ENCODE assay signal across 21 cellular contexts in genomic region chr1:112460672-112461071, GRCh38. TPM values are rescaled to one million over a fixed set of nuclear protein-coding genes. Genes with fewer than 3 reads are reported as not detected.
DNase-seq lines count a peak whose midpoint lies in the region; ATAC-seq and TF ChIP-seq lines count a peak whose summit lies in the region.
"Had no signal": no experiment of that assay in that cellular context is flagged by ENCODE, and none has a peak within 500 bp of the region (broad histone marks: within the 10 kb centered on the region; RNA-seq: fewer than 3 reads in every experiment).

No MANE protein-coding gene starts in this region.

- H3K9me3 ChIP-seq in MM.1S (replicated peaks; ENCODE audit: insufficient read depth, low read length) (no peaks in the 10 kb centered on the region), smooth muscle cell (replicated peaks; ENCODE audit: low read depth) (no peaks in the 10 kb centered on the region)
- H3K9me3 ChIP-seq: ovary, sigmoid colon, SJSA1, tibial artery had no signal

- H3K79me2 ChIP-seq in MM.1S (ENCODE audit: low read length) = no peaks in the 10 kb centered on the region
- no peaks in the 10 kb centered on the region for H3K79me2 ChIP-seq in smooth muscle cell (ENCODE audit: low read depth)

- no peak overlapping the region for H3K4me3 ChIP-seq in MM.1S (ENCODE audit: low read length)
- H3K4me3 ChIP-seq in smooth muscle cell = no peak overlapping the region
- H3K4me3 ChIP-seq: K562, ovary, sigmoid colon, SJSA1, tibial artery had no signal

- no peak for TF ChIP-seq CTCF in MM.1S (IDR thresholded peaks at IDR 0.05; ENCODE audit: low read length)
- no peak for TF ChIP-seq CTCF in VCaP (conservative IDR thresholded peaks at IDR 0.05)
- no peak for TF ChIP-seq CTCF in foreskin keratinocyte (conservative IDR thresholded peaks at IDR 0.05)
- no peak for TF ChIP-seq CTCF in smooth muscle cell (IDR thresholded peaks at IDR 0.05; ENCODE audit: borderline replicate concordance, insufficient read depth, poor library complexity, severe bottlenecking)

- H3K9ac ChIP-seq in MM.1S (ENCODE audit: low read length) (no peak overlapping the region), smooth muscle cell (ENCODE audit: low read depth) (no peak overlapping the region)

- no peaks in the 10 kb centered on the region for H3K9me2 ChIP-seq in MM.1S (replicated peaks; ENCODE audit: insufficient read depth, low read length)

- H3K27ac ChIP-seq in MM.1S (ENCODE audit: low read length) (no peak overlapping the region), VCaP (peak overlapping the region; percentile 99), foreskin keratinocyte (peak overlapping the region; percentile 74), smooth muscle cell (ENCODE audit: low read depth) (peak overlapping the region; percentile 53)
- H3K27ac ChIP-seq: ovary, SJSA1 had no signal

- H3K4me2 ChIP-seq in MM.1S (ENCODE audit: low read depth, low read length) (peak overlapping the region; percentile 45; the same call in 1 of the 2 replicates), smooth muscle cell (no peak overlapping the region)

- H3F3A ChIP-seq in MM.1S (ENCODE audit: insufficient read depth, low read length) (peaks cover 7% of the 10 kb centered on the region; the same call in 1 of the 2 replicates), smooth muscle cell (ENCODE audit: low read depth) (peaks cover 23% of the 10 kb centered on the region)

- ATAC-seq in foreskin keratinocyte = no peak
- no peak for ATAC-seq in HG02642 (IDR thresholded peaks at IDR 0.05; ENCODE audit: poor library complexity, unreplicated experiment)
- ATAC-seq in HG03139 (IDR thresholded peaks at IDR 0.05; ENCODE audit: unreplicated experiment) = no peak
- ATAC-seq: activated CD8-positive, alpha-beta T cell treated with anti-CD3 and anti-CD28 coated beads for 36 hours; activated T-cell treated with anti-CD3 and anti-CD28 coated beads, Interleukin-2, amount 50 U/mL, for 4 hours; Panc1; stimulated activated naive B cell treated with anti-CD40 and anti-IgM and Interleukin-4, amounts not matched to agents 10 μg/mL and 1 μg/mL and 100 μg/mL, for 72 hours had no signal

- H3K27me3 ChIP-seq in MM.1S (replicated peaks; ENCODE audit: insufficient read depth, low read length) (no peaks in the 10 kb centered on the region), foreskin keratinocyte (no peaks in the 10 kb centered on the region), smooth muscle cell (ENCODE audit: low read depth) (no peaks in the 10 kb centered on the region)
- H3K27me3 ChIP-seq: ovary, sigmoid colon, SJSA1, tibial artery had no signal

- no peak overlapping the region for H2AFZ ChIP-seq in MM.1S (ENCODE audit: low read length)
- no peak overlapping the region for H2AFZ ChIP-seq in smooth muscle cell (ENCODE audit: low read depth)

- H3K36me3 ChIP-seq in MM.1S (replicated peaks; ENCODE audit: insufficient read depth, low read length) = no peaks in the 10 kb centered on the region
- H3K36me3 ChIP-seq in smooth muscle cell (ENCODE audit: low read depth) = peaks cover 16% of the 10 kb centered on the region
- H3K36me3 ChIP-seq: ovary had no signal

- WGBS in smooth muscle cell (ENCODE audit: low lambda C conversion rate) = 58% methylated on average over 2 of the region's 2 CpGs

- H4K20me1 ChIP-seq in MM.1S (ENCODE audit: insufficient read depth, low read length) (no peaks in the 10 kb centered on the region), smooth muscle cell (ENCODE audit: low read depth) (peaks cover 9% of the 10 kb centered on the region)

- 0 out of 2 replicates have a peak, but pooled peaks cover 12% of the 10 kb centered on the region for H3K4me1 ChIP-seq in MM.1S (ENCODE audit: low read length)
- H3K4me1 ChIP-seq in foreskin keratinocyte = peaks cover 29% of the 10 kb centered on the region
- H3K4me1 ChIP-seq in smooth muscle cell (ENCODE audit: low read depth) = peaks cover 6% of the 10 kb centered on the region

- intact Hi-C loops in posterior cingulate gyrus (cut with DNase I) = no loop called here

- DNase-seq in MM.1S (no peak), foreskin keratinocyte (no peak), smooth muscle cell (lab: John Stamatoyannopoulos, UW; ENCODE audit: unreplicated experiment) (no peak), posterior cingulate gyrus (no peak), mesenteric fat pad (ENCODE audit: low spot score) (no peak)
- DNase-seq: activated B cell treated with CpG ODN at 0.5 μM for 24 hours; activated CD8-positive, alpha-beta T cell treated with anti-CD3 and anti-CD28 coated beads for 36 hours; activated T-cell treated with anti-CD3 and anti-CD28 coated beads, Interleukin-2, amount 50 U/mL, for 4 hours; NCI-H2107; NCI-H82; ovary; sigmoid colon; stimulated activated naive B cell treated with anti-CD40 and anti-IgM and Interleukin-4, amounts not matched to agents 10 μg/mL and 1 μg/mL and 100 μg/mL, for 72 hours; T-helper 2 cell; tibial artery had no signal

RNA-seq across cellular contexts. Expression of gene WNT2B, which starts 48.1 kb away (rescaled TPM):
- 0.61 and 0.74 TPM in 2 replicates for total RNA-seq in foreskin keratinocyte
- 0.19 and 0.21 TPM in 2 replicates for polyA plus RNA-seq in foreskin keratinocyte
- 1.8 and 3.5 TPM in 2 replicates for total RNA-seq in smooth muscle cell
- polyA plus RNA-seq in smooth muscle cell = 0.41 and 1.3 TPM in 2 replicates
- 3.9 TPM for total RNA-seq in mesenteric fat pad
- total RNA-seq: activated CD8-positive, alpha-beta T cell treated with anti-CD3 and anti-CD28 coated beads for 36 hours had no signal
